In genomic region chr1:221478050-221478949, GRCh38 we compare ENCODE assay signal across 8 cellular contexts.
DNase-seq lines count a peak whose midpoint lies in the region; ATAC-seq, FAIRE-seq and TF ChIP-seq lines count a peak whose summit lies in the region.

No MANE protein-coding gene starts in this region.

- no peak for TF ChIP-seq EP300 in gastroesophageal sphincter (IDR thresholded peaks at IDR 0.05)

- no peaks in the 10 kb centered on the region for H3K27me3 ChIP-seq in gastroesophageal sphincter

- peaks cover 0 to 7% (median 0%) of the 10 kb centered on the region in 3 donors for H3K4me1 ChIP-seq in gastroesophageal sphincter

- FAIRE-seq in RCC 7860 (lab: Jason Lieb, UNC) (peak; percentile 81), urothelium cell line (lab: Jason Lieb, UNC) (no peak)

- H3K27ac ChIP-seq in gastroesophageal sphincter = no peak overlapping the region

- ATAC-seq in GM19452 (IDR thresholded peaks at IDR 0.05; ENCODE audit: unreplicated experiment) (peak; percentile 85), HG03558 (IDR thresholded peaks at IDR 0.05; ENCODE audit: extremely low read depth, unreplicated experiment) (peak; percentile 73), gastroesophageal sphincter (peak; percentile 78)

- WGBS in gastroesophageal sphincter (ENCODE audit: low coverage in 1 of 2), 2 donors = 18 to 38% methylated on average over 3 to 7 of the region's 8 CpGs

- TF ChIP-seq CTCF in gastroesophageal sphincter (IDR thresholded peaks at IDR 0.05) = peak in 3 of 4 experiments; percentile 55 to 79 (median 60)

- DNase-seq in Caki2 (ENCODE audit: low read depth) = peak; percentile 81
- peak; percentile 91 for DNase-seq in RCC 7860 (ENCODE audit: low spot score)
- peak; percentile 23 to 24 for DNase-seq in activated T-helper 1 cell treated with anti-CD3 and anti-CD28 coated beads, Interleukin-2, amount 50 U/mL, for 16 hours (ENCODE audit: low read depth in 1 of 2, low spot score in 1 of 2)
- peak; percentile 75 for DNase-seq in pons (ENCODE audit: low spot score)
- peak; percentile 76 for DNase-seq in urothelium cell line (ENCODE audit: low spot score)

- H3K9me3 ChIP-seq in gastroesophageal sphincter = no peaks in the 10 kb centered on the region

- H3K36me3 ChIP-seq in gastroesophageal sphincter = no peaks in the 10 kb centered on the region

- TF ChIP-seq POLR2A in gastroesophageal sphincter (IDR thresholded peaks at IDR 0.05) = no peak

- no peak overlapping the region for H3K4me3 ChIP-seq in gastroesophageal sphincter

- in situ Hi-C loops in Caki2 (cut with HindIII; ENCODE audit: low pct_unique_long_range_greater_than_20kb, low sequenced_read_pairs) = no loop called here

Comparison
In these comparisons a context has a peak if more than half of its experiments do, and no peak if none do; other contexts are left out.
1. DNase-seq: peak in every context shown above with its lines; median percentile 91 in RCC 7860; 81 in Caki2; 76 in urothelium cell line; 75 in pons; 24 in activated T-helper 1 cell treated with anti-CD3 and anti-CD28 coated beads, Interleukin-2, amount 50 U/mL, for 16 hours.